11 cellular contexts compared by ENCODE assay signal in genomic region chr17:17050346-17051345, GRCh38. TPM values are rescaled to one million over a fixed set of nuclear protein-coding genes. Genes with fewer than 3 reads are reported as not detected.
A peak's percentile ranks its signal among the peaks of the same experiment; 100 is the strongest.
DNase-seq lines count a peak whose midpoint lies in the region; ATAC-seq and TF ChIP-seq lines count a peak whose summit lies in the region.
"Had no signal": no experiment of that assay in that cellular context is flagged by ENCODE, and none has a peak within 500 bp of the region (broad histone marks: within the 10 kb centered on the region; RNA-seq: fewer than 3 reads in every experiment).

No MANE protein-coding gene starts in this region.

- TF ChIP-seq POLR2A in breast epithelium (IDR thresholded peaks at IDR 0.05) = no peak

- peaks cover 38% of the 10 kb centered on the region for H3K36me3 Mint-ChIP-seq in nephron progenitor cell (ENCODE audit: low read depth)

- H3K4me3 ChIP-seq in left ventricle myocardium inferior (no peak overlapping the region), breast epithelium (no peak overlapping the region)

- H3K27ac Mint-ChIP-seq in nephron progenitor cell = peak overlapping the region; percentile 95

- peaks cover 100% of the 10 kb centered on the region for H3K4me1 ChIP-seq in left ventricle myocardium inferior
- peaks cover 16 to 23% of the 10 kb centered on the region in 2 donors for H3K4me1 ChIP-seq in breast epithelium

- H3K27ac ChIP-seq in left ventricle myocardium inferior (replicated peaks) = peak overlapping the region; percentile 69
- H3K27ac ChIP-seq in breast epithelium = peak overlapping the region; percentile 73 to 75

- H3K9me3 Mint-ChIP-seq in nephron progenitor cell = peaks cover 22% of the 10 kb centered on the region
- H3K9me3 Mint-ChIP-seq: activated T-cell treated with anti-CD3 and anti-CD28 coated beads, Interleukin-2, amount 50 U/mL, for 24 hours had no signal

- H3K27me3 ChIP-seq in left ventricle myocardium inferior (ENCODE audit: low read depth) (no peaks in the 10 kb centered on the region), breast epithelium (no peaks in the 10 kb centered on the region)

- H3K4me3 Mint-ChIP-seq in nephron progenitor cell = no peak overlapping the region
- H3K4me3 Mint-ChIP-seq: activated T-cell treated with anti-CD3 and anti-CD28 coated beads, Interleukin-2, amount 50 U/mL, for 24 hours had no signal

- TF ChIP-seq CTCF in left ventricle myocardium inferior (IDR thresholded peaks at IDR 0.05; ENCODE audit: borderline replicate concordance) = no peak
- TF ChIP-seq CTCF in breast epithelium (IDR thresholded peaks at IDR 0.05) = no peak
- no peak for TF ChIP-seq CTCF in nephron progenitor cell (IDR thresholded peaks at IDR 0.05)

- H3K9me3 ChIP-seq in left ventricle myocardium inferior (replicated peaks) (no peaks in the 10 kb centered on the region), breast epithelium (no peaks in the 10 kb centered on the region)

- peaks cover 71% of the 10 kb centered on the region for H3K4me1 Mint-ChIP-seq in nephron progenitor cell

- intact Hi-C loops in left ventricle myocardium inferior (cut with micrococcal nuclease) = no loop called here
- intact Hi-C loops in Right ventricle myocardium superior (cut with DNase I) = no loop called here
- intact Hi-C loops in breast epithelium (cut with DNase I; ENCODE audit: low total_unique reads) = no loop called here

- peaks cover 5% of the 10 kb centered on the region for H3K27me3 Mint-ChIP-seq in nephron progenitor cell (ENCODE audit: low read depth, poor library complexity)
- H3K27me3 Mint-ChIP-seq: activated T-cell treated with anti-CD3 and anti-CD28 coated beads, Interleukin-2, amount 50 U/mL, for 24 hours had no signal

- no peaks in the 10 kb centered on the region for H3K36me3 ChIP-seq in left ventricle myocardium inferior
- H3K36me3 ChIP-seq in breast epithelium = no peaks in the 10 kb centered on the region

- ATAC-seq in Right ventricle myocardium superior (ENCODE audit: poor library complexity) (no peak), GM19324 (IDR thresholded peaks at IDR 0.05; ENCODE audit: low FRiP score, unreplicated experiment) (no peak), GM21390 (IDR thresholded peaks at IDR 0.05; ENCODE audit: unreplicated experiment) (no peak)

- DNase-seq in left ventricle myocardium inferior (no peak), Right ventricle myocardium superior (no peak), breast epithelium (ENCODE audit: low spot score in 2 of 2) (no peak), nephron progenitor cell (no peak), nucleus accumbens (lab: John Stamatoyannopoulos, UW) (no peak)
- no peak for DNase-seq in stimulated activated CD4-positive, alpha-beta T cell treated with anti-CD3 and anti-CD28 coated beads, Interleukin-12 subunit alpha, Interleukin-12 subunit beta, amount 100 ng/mL, for 4 hours
- DNase-seq: activated T-cell treated with anti-CD3 and anti-CD28 coated beads, Interleukin-2, amount 50 U/mL, for 24 hours; GOT3; occipital lobe had no signal

RNA-seq across cellular contexts. Expression of gene MPRIP, which starts 8.4 kb away (rescaled TPM):
- total RNA-seq in left ventricle myocardium inferior (350 TPM), Right ventricle myocardium superior (280 TPM), breast epithelium (100 to 1,000 TPM in 2 of 3 donors, 10 to 100 TPM in 1; 93.1 to 136 (median 124) TPM)
